ENCODE assay signal across 1 cellular context in the genomic region with DNA sequence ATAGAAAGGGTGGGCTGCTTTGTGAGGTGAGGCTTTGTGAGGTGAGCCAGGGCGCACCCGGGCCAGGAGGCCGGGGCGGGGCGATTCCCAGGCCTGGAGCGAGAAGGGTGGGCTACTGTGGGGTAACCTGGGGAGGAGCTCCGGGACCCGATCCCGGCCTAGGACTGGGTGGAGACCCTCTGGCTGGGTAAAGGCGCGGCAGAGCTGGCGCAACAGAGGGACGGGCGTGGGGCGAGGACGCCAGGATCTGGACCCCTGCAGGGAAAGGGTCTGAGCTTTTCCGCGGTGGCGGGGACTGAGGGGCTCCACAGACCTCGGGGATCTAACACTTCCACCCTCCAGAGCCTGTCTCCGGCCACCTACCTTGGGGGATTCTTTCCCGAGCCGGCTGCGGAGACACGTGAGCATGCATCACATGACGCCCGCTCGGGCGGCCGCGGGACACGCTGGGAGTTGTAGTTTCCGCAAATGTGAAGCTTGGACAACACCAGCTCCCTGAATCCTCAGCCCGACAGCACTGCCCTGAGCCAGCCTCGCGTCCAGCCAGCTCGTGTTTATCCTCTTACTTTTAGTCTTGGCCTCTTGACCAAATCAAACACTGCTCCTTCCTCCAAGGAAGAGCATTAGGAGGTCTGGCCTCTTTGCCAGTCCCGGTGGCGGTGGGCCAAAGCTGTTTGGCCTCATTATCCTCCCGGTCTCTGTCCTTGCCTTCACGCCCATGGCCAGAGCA.
TF ChIP-seq lines count a peak whose summit lies in the region.

A gene with protein sequence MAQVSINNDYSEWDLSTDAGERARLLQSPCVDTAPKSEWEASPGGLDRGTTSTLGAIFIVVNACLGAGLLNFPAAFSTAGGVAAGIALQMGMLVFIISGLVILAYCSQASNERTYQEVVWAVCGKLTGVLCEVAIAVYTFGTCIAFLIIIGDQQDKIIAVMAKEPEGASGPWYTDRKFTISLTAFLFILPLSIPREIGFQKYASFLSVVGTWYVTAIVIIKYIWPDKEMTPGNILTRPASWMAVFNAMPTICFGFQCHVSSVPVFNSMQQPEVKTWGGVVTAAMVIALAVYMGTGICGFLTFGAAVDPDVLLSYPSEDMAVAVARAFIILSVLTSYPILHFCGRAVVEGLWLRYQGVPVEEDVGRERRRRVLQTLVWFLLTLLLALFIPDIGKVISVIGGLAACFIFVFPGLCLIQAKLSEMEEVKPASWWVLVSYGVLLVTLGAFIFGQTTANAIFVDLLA (minus strand): TSS at position 417 of the 730 bp plus-strand sequence. CDS start 4,644 bp downstream, outside the sequence.

TF ChIP-seq in SK-N-SH, 30 proteins besides CTCF, POLR2A, EP300 and RAD21 (continued from another document):
- TF ChIP-seq, protein P1, sequence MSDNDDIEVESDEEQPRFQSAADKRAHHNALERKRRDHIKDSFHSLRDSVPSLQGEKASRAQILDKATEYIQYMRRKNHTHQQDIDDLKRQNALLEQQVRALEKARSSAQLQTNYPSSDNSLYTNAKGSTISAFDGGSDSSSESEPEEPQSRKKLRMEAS (IDR thresholded peaks at IDR 0.05; ENCODE audit: low read depth) = peak; percentile 78; the same call in 1 of the 2 replicates
- TF ChIP-seq GABPA (IDR thresholded peaks at IDR 0.05; ENCODE audit: low read depth) (no peak), POLR2AphosphoS5 (IDR thresholded peaks at IDR 0.05; ENCODE audit: low read depth, low read length) (peak; percentile 75), JUND (IDR thresholded peaks at IDR 0.05) (no peak), ELF1 (IDR thresholded peaks at IDR 0.05) (peak; percentile 53), TEAD4 (IDR thresholded peaks at IDR 0.05; ENCODE audit: borderline replicate concordance, insufficient read depth) (no peak), SMC3 (IDR thresholded peaks at IDR 0.05; ENCODE audit: low read depth, low read length) (no peak), FOXM1 (IDR thresholded peaks at IDR 0.05; ENCODE audit: low read depth) (no peak), MEF2A (IDR thresholded peaks at IDR 0.05; ENCODE audit: borderline replicate concordance, low read depth) (no peak), GATA2 (CRISPR knock-in tag; IDR thresholded peaks at IDR 0.05) (no peak), RXRA (IDR thresholded peaks at IDR 0.05; ENCODE audit: borderline replicate concordance, low read depth) (no peak)
- TF ChIP-seq, protein P2, sequence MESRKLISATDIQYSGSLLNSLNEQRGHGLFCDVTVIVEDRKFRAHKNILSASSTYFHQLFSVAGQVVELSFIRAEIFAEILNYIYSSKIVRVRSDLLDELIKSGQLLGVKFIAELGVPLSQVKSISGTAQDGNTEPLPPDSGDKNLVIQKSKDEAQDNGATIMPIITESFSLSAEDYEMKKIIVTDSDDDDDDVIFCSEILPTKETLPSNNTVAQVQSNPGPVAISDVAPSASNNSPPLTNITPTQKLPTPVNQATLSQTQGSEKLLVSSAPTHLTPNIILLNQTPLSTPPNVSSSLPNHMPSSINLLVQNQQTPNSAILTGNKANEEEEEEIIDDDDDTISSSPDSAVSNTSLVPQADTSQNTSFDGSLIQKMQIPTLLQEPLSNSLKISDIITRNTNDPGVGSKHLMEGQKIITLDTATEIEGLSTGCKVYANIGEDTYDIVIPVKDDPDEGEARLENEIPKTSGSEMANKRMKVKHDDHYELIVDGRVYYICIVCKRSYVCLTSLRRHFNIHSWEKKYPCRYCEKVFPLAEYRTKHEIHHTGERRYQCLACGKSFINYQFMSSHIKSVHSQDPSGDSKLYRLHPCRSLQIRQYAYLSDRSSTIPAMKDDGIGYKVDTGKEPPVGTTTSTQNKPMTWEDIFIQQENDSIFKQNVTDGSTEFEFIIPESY (IDR thresholded peaks at IDR 0.05; ENCODE audit: borderline replicate concordance, low read depth) = no peak
- TF ChIP-seq, protein P3, sequence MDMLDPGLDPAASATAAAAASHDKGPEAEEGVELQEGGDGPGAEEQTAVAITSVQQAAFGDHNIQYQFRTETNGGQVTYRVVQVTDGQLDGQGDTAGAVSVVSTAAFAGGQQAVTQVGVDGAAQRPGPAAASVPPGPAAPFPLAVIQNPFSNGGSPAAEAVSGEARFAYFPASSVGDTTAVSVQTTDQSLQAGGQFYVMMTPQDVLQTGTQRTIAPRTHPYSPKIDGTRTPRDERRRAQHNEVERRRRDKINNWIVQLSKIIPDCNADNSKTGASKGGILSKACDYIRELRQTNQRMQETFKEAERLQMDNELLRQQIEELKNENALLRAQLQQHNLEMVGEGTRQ (IDR thresholded peaks at IDR 0.05; ENCODE audit: borderline replicate concordance, low read depth, low read length) = peak; percentile 99
- TF ChIP-seq, protein P4, sequence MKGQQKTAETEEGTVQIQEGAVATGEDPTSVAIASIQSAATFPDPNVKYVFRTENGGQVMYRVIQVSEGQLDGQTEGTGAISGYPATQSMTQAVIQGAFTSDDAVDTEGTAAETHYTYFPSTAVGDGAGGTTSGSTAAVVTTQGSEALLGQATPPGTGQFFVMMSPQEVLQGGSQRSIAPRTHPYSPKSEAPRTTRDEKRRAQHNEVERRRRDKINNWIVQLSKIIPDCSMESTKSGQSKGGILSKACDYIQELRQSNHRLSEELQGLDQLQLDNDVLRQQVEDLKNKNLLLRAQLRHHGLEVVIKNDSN (IDR thresholded peaks at IDR 0.05; ENCODE audit: borderline replicate concordance, low read depth) = peak; percentile 100
- TF ChIP-seq, protein P5, sequence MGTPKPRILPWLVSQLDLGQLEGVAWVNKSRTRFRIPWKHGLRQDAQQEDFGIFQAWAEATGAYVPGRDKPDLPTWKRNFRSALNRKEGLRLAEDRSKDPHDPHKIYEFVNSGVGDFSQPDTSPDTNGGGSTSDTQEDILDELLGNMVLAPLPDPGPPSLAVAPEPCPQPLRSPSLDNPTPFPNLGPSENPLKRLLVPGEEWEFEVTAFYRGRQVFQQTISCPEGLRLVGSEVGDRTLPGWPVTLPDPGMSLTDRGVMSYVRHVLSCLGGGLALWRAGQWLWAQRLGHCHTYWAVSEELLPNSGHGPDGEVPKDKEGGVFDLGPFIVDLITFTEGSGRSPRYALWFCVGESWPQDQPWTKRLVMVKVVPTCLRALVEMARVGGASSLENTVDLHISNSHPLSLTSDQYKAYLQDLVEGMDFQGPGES (IDR thresholded peaks at IDR 0.05; ENCODE audit: low read depth, low read length) = no peak
TF ChIP-seq in SK-N-SH: peak in this region for 7.
